Comparison of ENCODE assay signal across 4 cellular contexts in the genomic region with DNA sequence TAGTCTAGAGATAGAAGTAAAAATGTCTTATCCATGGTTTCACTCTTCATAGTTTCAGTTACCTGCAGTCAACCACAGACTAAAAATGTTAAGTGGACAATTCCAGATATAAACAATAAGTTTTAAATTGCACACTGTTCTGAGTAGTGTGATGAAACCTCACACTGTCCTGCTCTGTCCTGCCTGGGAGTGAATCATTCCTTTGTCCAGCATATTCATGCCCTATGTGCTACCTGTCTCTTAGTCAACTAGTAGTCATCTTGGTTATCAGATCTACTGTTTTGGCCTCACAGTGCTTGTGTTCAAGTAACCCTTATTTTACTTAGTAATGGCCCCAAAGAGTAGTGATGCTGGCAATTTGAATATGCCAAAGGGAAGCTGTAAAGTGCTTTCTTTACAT. TPM values are rescaled to one million over a fixed set of nuclear protein-coding genes. Genes with fewer than 3 reads are reported as not detected.
"Had no signal": no experiment of that assay in that cellular context is flagged by ENCODE, and none has a peak within 500 bp of the region (broad histone marks: within the 10 kb centered on the region; RNA-seq: fewer than 3 reads in every experiment).

No MANE protein-coding gene starts in this region.

RNA-seq across cellular contexts. Expression of gene PTPN20, which starts 49.5 kb away (rescaled TPM):
- total RNA-seq: HepG2, HT-29, HT1080, IMR-90 had no signal
- polyA plus RNA-seq: HepG2 had no signal
